Comparison of ENCODE assay signal across 19 cellular contexts in the genomic region with DNA sequence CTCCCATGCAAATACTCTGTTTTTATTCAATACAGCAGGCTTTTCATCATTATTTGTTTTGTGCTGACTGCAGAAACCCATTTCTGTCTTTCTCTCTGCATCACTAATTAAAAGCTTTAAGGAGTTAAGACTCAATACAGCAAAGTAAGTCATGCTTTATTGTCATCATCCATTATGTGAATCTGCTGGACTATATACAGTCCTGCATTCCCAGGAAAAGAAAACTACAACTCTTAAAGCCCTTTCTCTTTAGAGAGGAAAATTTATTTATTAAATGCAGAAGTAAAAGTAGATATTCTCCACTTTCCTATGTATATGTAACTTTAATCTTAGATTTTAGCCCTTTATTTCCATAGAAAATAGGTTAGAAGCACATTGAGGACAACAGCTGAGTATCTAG.
"Had no signal": no experiment of that assay in that cellular context is flagged by ENCODE, and none has a peak within 500 bp of the region (broad histone marks: within the 10 kb centered on the region; RNA-seq: fewer than 3 reads in every experiment).

No MANE protein-coding gene starts in this region.

- H3K9me3 ChIP-seq: colonic mucosa, left ventricle myocardium inferior, lower lobe of right lung, ovary, right atrium auricular region, sigmoid colon, stomach had no signal

- H3K79me2 ChIP-seq: hepatocyte had no signal

- H3K27me3 ChIP-seq: colonic mucosa, foreskin keratinocyte, hepatocyte, ovary, right atrium auricular region, sigmoid colon, stomach had no signal

- H3K4me2 ChIP-seq: hepatocyte had no signal

- DNase-seq: colonic mucosa; dermis blood vessel endothelial cell; foreskin keratinocyte; head of caudate nucleus; kidney; left cardiac atrium; left ventricle myocardium inferior; lower lobe of right lung; natural killer cell; ovary; sigmoid colon; stimulated activated CD4-positive, alpha-beta T cell treated with anti-CD3 and anti-CD28 coated beads, Interleukin-2, amount 100 ng/mL, for 24 hours; stimulated activated CD4-positive, alpha-beta T cell treated with anti-CD3 and anti-CD28 coated beads, Interleukin-4, amount 100 ng/mL, for 4 hours; stimulated activated naive B cell treated with anti-CD40 and anti-IgM and Interleukin-4, amounts not matched to agents 10 μg/mL and 1 μg/mL and 100 μg/mL, for 72 hours; stomach; trophoblast cell had no signal

- H3K4me1 ChIP-seq: colonic mucosa, foreskin keratinocyte, left ventricle myocardium inferior, lower lobe of right lung, right atrium auricular region, sigmoid colon, stomach had no signal

- H2AFZ ChIP-seq: hepatocyte had no signal

- H3K4me3 ChIP-seq: colonic mucosa, hepatocyte, left ventricle myocardium inferior, lower lobe of right lung, ovary, right atrium auricular region, sigmoid colon, skin epidermis, stomach had no signal

- ATAC-seq: foreskin keratinocyte; left cardiac atrium; lower lobe of right lung; natural killer cell; stimulated activated naive B cell treated with anti-CD40 and anti-IgM and Interleukin-4, amounts not matched to agents 10 μg/mL and 1 μg/mL and 100 μg/mL, for 72 hours had no signal

- H3K36me3 ChIP-seq: colonic mucosa, left ventricle myocardium inferior, lower lobe of right lung, ovary, right atrium auricular region, sigmoid colon, stomach had no signal

- H3K27ac ChIP-seq: colonic mucosa, foreskin keratinocyte, hepatocyte, left ventricle myocardium inferior, lower lobe of right lung, ovary, right atrium auricular region, sigmoid colon, skin epidermis, stomach had no signal
